In genomic region chr2:105037572-105038382, GRCh38 we compare ENCODE assay signal across 1 cellular context.
A peak's percentile ranks its signal among the peaks of the same experiment; 100 is the strongest.
TF ChIP-seq lines count a peak whose summit lies in the region.

Gene MRPS9, plus strand, starts transcription at chr2:105038069. Its CDS starts 24 bp downstream, at chr2:105038093.

TF ChIP-seq in HepG2, 621 proteins besides CTCF, POLR2A, EP300 and RAD21 (continued from another document and continues in another):
- TF ChIP-seq, protein P1, sequence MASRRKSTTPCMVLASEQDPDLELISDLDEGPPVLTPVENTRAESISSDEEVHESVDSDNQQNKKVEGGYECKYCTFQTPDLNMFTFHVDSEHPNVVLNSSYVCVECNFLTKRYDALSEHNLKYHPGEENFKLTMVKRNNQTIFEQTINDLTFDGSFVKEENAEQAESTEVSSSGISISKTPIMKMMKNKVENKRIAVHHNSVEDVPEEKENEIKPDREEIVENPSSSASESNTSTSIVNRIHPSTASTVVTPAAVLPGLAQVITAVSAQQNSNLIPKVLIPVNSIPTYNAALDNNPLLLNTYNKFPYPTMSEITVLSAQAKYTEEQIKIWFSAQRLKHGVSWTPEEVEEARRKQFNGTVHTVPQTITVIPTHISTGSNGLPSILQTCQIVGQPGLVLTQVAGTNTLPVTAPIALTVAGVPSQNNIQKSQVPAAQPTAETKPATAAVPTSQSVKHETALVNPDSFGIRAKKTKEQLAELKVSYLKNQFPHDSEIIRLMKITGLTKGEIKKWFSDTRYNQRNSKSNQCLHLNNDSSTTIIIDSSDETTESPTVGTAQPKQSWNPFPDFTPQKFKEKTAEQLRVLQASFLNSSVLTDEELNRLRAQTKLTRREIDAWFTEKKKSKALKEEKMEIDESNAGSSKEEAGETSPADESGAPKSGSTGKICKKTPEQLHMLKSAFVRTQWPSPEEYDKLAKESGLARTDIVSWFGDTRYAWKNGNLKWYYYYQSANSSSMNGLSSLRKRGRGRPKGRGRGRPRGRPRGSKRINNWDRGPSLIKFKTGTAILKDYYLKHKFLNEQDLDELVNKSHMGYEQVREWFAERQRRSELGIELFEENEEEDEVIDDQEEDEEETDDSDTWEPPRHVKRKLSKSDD (CRISPR knock-in tag; IDR thresholded peaks at IDR 0.05; ENCODE audit: low read depth), result no peak
- TF ChIP-seq PBX2 (CRISPR knock-in tag; IDR thresholded peaks at IDR 0.05) (no peak), HOXA9 (CRISPR knock-in tag; IDR thresholded peaks at IDR 0.05; ENCODE audit: borderline replicate concordance) (no peak), ZNF251 (CRISPR knock-in tag; IDR thresholded peaks at IDR 0.05) (no peak), CENPT (CRISPR knock-in tag; IDR thresholded peaks at IDR 0.05; ENCODE audit: low read depth) (no peak), ZNF10 (CRISPR knock-in tag; IDR thresholded peaks at IDR 0.05; ENCODE audit: borderline replicate concordance, low read depth) (no peak), ZNF703 (CRISPR knock-in tag; IDR thresholded peaks at IDR 0.05; ENCODE audit: borderline replicate concordance) (peak; percentile 67; the same call in 1 of the 2 replicates), ZBTB40 (IDR thresholded peaks at IDR 0.05) (no peak), ZBTB40 (CRISPR knock-in tag; IDR thresholded peaks at IDR 0.05) (peak; percentile 17; the same call in 1 of the 2 replicates), HNRNPH1 (optimal IDR thresholded peaks at IDR 0.05; ENCODE audit: low read depth, low read length) (no peak), SRSF9 (IDR thresholded peaks at IDR 0.05; ENCODE audit: borderline replicate concordance, insufficient read depth, low read depth, low read length, poor library complexity, severe bottlenecking) (no peak), DPF2 (CRISPR knock-in tag; IDR thresholded peaks at IDR 0.05; ENCODE audit: borderline replicate concordance, low read depth) (no peak), ZNF317 (CRISPR knock-in tag; IDR thresholded peaks at IDR 0.05) (peak; percentile 80; the same call in 1 of the 2 replicates), AHDC1 (CRISPR knock-in tag; IDR thresholded peaks at IDR 0.05; ENCODE audit: borderline replicate concordance) (no peak), ZZZ3 (CRISPR knock-in tag; IDR thresholded peaks at IDR 0.05; ENCODE audit: borderline replicate concordance) (0 out of 2 replicates have a peak, but pooled peaks have one; percentile 47), ZNF260 (CRISPR knock-in tag; IDR thresholded peaks at IDR 0.05; ENCODE audit: borderline replicate concordance, low read depth) (no peak), ZNF296 (CRISPR knock-in tag; conservative IDR thresholded peaks at IDR 0.05) (no peak), NFKB2 (CRISPR knock-in tag; IDR thresholded peaks at IDR 0.05; ENCODE audit: borderline replicate concordance) (peak; percentile 22; the same call in 1 of the 2 replicates), ZNF468 (CRISPR knock-in tag; IDR thresholded peaks at IDR 0.05) (no peak), GTF2F1 (IDR thresholded peaks at IDR 0.05; ENCODE audit: low read length) (no peak), PCBP2 (optimal IDR thresholded peaks at IDR 0.05; ENCODE audit: low read depth, low read length, poor library complexity, severe bottlenecking) (no peak), ZNF556 (CRISPR knock-in tag; IDR thresholded peaks at IDR 0.05; ENCODE audit: borderline replicate concordance) (0 out of 2 replicates have a peak, but pooled peaks have one; percentile 22), ELF3 (CRISPR knock-in tag; IDR thresholded peaks at IDR 0.05) (peak; percentile 53), NR2C2 (CRISPR knock-in tag; IDR thresholded peaks at IDR 0.05; ENCODE audit: borderline replicate concordance) (peak; percentile 82), BORCS8-MEF2B (CRISPR knock-in tag; IDR thresholded peaks at IDR 0.05) (peak; percentile 78), KLF11 (CRISPR knock-in tag; IDR thresholded peaks at IDR 0.05) (no peak), ZNF768 (CRISPR knock-in tag; IDR thresholded peaks at IDR 0.05) (0 out of 2 replicates have a peak, but pooled peaks have one; percentile 42), ZUFSP (CRISPR knock-in tag; IDR thresholded peaks at IDR 0.05; ENCODE audit: borderline replicate concordance) (no peak), RXRA (CRISPR knock-in tag; IDR thresholded peaks at IDR 0.05) (peak; percentile 54; the same call in 1 of the 2 replicates), HOXD1 (CRISPR knock-in tag; IDR thresholded peaks at IDR 0.05) (no peak), BRD4 (CRISPR knock-in tag; IDR thresholded peaks at IDR 0.05) (no peak), ZSCAN29 (CRISPR knock-in tag; conservative IDR thresholded peaks at IDR 0.05) (no peak; the same call in none of the 2 replicates), KDM1A (CRISPR knock-in tag; IDR thresholded peaks at IDR 0.05) (no peak)
- TF ChIP-seq, protein P2, sequence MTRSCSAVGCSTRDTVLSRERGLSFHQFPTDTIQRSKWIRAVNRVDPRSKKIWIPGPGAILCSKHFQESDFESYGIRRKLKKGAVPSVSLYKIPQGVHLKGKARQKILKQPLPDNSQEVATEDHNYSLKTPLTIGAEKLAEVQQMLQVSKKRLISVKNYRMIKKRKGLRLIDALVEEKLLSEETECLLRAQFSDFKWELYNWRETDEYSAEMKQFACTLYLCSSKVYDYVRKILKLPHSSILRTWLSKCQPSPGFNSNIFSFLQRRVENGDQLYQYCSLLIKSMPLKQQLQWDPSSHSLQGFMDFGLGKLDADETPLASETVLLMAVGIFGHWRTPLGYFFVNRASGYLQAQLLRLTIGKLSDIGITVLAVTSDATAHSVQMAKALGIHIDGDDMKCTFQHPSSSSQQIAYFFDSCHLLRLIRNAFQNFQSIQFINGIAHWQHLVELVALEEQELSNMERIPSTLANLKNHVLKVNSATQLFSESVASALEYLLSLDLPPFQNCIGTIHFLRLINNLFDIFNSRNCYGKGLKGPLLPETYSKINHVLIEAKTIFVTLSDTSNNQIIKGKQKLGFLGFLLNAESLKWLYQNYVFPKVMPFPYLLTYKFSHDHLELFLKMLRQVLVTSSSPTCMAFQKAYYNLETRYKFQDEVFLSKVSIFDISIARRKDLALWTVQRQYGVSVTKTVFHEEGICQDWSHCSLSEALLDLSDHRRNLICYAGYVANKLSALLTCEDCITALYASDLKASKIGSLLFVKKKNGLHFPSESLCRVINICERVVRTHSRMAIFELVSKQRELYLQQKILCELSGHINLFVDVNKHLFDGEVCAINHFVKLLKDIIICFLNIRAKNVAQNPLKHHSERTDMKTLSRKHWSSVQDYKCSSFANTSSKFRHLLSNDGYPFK (CRISPR knock-in tag; IDR thresholded peaks at IDR 0.05; ENCODE audit: borderline replicate concordance), result peak; percentile 94
